23 cellular contexts compared by ENCODE assay signal in the genomic region with DNA sequence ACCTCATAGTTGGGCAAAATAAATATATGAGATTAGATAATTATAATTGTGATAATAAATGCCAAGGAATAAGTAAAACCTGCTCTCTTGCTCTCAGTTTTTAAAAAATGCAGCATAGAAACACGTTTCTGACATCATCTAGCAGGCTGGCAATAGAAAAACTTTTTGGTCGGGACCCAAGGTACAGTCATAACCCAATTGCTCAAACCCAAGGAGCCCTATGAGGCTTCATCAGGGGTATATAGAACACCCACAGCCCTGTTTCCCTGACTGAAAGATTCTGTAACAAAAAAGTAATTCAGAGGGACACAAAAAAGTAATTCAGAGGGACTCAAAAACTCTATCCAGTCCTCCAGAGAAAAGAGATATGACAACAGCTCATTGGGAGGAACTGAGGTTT. TPM values are rescaled to one million over a fixed set of nuclear protein-coding genes. Genes with fewer than 3 reads are reported as not detected.
"Had no signal": no experiment of that assay in that cellular context is flagged by ENCODE, and none has a peak within 500 bp of the region (broad histone marks: within the 10 kb centered on the region; RNA-seq: fewer than 3 reads in every experiment).

No MANE protein-coding gene starts in this region.

- H3K4me1 ChIP-seq: neural progenitor cell had no signal

- ATAC-seq: foreskin keratinocyte; left ventricle myocardium superior; naive thymus-derived CD8-positive, alpha-beta T cell; stimulated activated naive B cell treated with anti-CD40 and anti-IgM and Interleukin-4, amounts not matched to agents 10 μg/mL and 1 μg/mL and 100 μg/mL, for 72 hours had no signal

- H3K9ac ChIP-seq: neural progenitor cell had no signal

- H3K9me3 Mint-ChIP-seq: activated CD4-positive, alpha-beta memory T cell treated with anti-CD3 and anti-CD28 coated beads for 36 hours; activated naive CD8-positive, alpha-beta T cell treated with anti-CD3 and anti-CD28 coated beads for 36 hours; mesothelial cell of epicardium; neural progenitor cell had no signal

- H3K27ac Mint-ChIP-seq: activated CD4-positive, alpha-beta memory T cell treated with anti-CD3 and anti-CD28 coated beads for 36 hours; activated naive CD8-positive, alpha-beta T cell treated with anti-CD3 and anti-CD28 coated beads for 36 hours; mesothelial cell of epicardium; naive thymus-derived CD8-positive, alpha-beta T cell; neural progenitor cell; progenitor cell of endocrine pancreas; stimulated activated naive B cell treated with anti-CD40 and anti-IgM and Interleukin-4, amounts not matched to agents 10 μg/mL and 1 μg/mL and 100 μg/mL, for 72 hours had no signal

- H3K4me1 Mint-ChIP-seq: activated naive CD8-positive, alpha-beta T cell treated with anti-CD3 and anti-CD28 coated beads for 36 hours had no signal

- H2AFZ ChIP-seq: hepatocyte, neural progenitor cell had no signal

- H3K4me2 ChIP-seq: hepatocyte, neural progenitor cell had no signal

- H3K36me3 Mint-ChIP-seq: activated CD4-positive, alpha-beta memory T cell treated with anti-CD3 and anti-CD28 coated beads for 36 hours; activated naive CD8-positive, alpha-beta T cell treated with anti-CD3 and anti-CD28 coated beads for 36 hours; mesothelial cell of epicardium; naive thymus-derived CD8-positive, alpha-beta T cell; neural progenitor cell; stimulated activated naive B cell treated with anti-CD40 and anti-IgM and Interleukin-4, amounts not matched to agents 10 μg/mL and 1 μg/mL and 100 μg/mL, for 72 hours had no signal

- H3K36me3 ChIP-seq: neural progenitor cell had no signal

- H3K27me3 ChIP-seq: foreskin keratinocyte had no signal

- H3K27ac ChIP-seq: coronary artery, epithelial cell of prostate, foreskin keratinocyte, hepatocyte, neural progenitor cell had no signal

- H3K79me2 ChIP-seq: hepatocyte had no signal

- FAIRE-seq: bronchial epithelial cell had no signal

- H3K4me3 Mint-ChIP-seq: activated CD4-positive, alpha-beta memory T cell treated with anti-CD3 and anti-CD28 coated beads for 36 hours; activated naive CD8-positive, alpha-beta T cell treated with anti-CD3 and anti-CD28 coated beads for 36 hours; mesothelial cell of epicardium; naive thymus-derived CD8-positive, alpha-beta T cell; neural progenitor cell; stimulated activated naive B cell treated with anti-CD40 and anti-IgM and Interleukin-4, amounts not matched to agents 10 μg/mL and 1 μg/mL and 100 μg/mL, for 72 hours had no signal

- H3K4me3 ChIP-seq: coronary artery, hepatocyte, neural progenitor cell had no signal

- DNase-seq: activated CD4-positive, alpha-beta memory T cell treated with anti-CD3 and anti-CD28 coated beads for 36 hours; activated CD4-positive, alpha-beta T cell treated with anti-CD3 and anti-CD28 coated beads for 48 hours; activated naive CD4-positive, alpha-beta T cell treated with Interleukin-2 at 50 U/mL for 16 hours; activated naive CD8-positive, alpha-beta T cell treated with anti-CD3 and anti-CD28 coated beads for 36 hours; activated T-cell treated with anti-CD3 and anti-CD28 coated beads, Interleukin-2, amount 50 U/mL, for 48 hours; cerebellar nuclear complex; foreskin keratinocyte; kidney glomerular epithelial cell; left ventricle myocardium superior; mammary epithelial cell; naive thymus-derived CD8-positive, alpha-beta T cell; retina; stimulated activated CD4-positive, alpha-beta T cell treated with anti-CD3 and anti-CD28 coated beads, Interleukin-2, amount 100 ng/mL, for 48 hours; stimulated activated CD8-positive, alpha-beta memory T cell treated with anti-CD3 and anti-CD28 coated beads, Interleukin-4, amount 100 ng/mL, for 48 hours; stimulated activated naive B cell treated with anti-CD40 and anti-IgM and Interleukin-4, amounts not matched to agents 10 μg/mL and 1 μg/mL and 100 μg/mL, for 72 hours; T-helper 2 cell had no signal

RNA-seq across cellular contexts. Expression of a gene that starts 3.8 kb away (rescaled TPM):
- total RNA-seq: activated CD4-positive, alpha-beta memory T cell treated with anti-CD3 and anti-CD28 coated beads for 36 hours; activated naive CD8-positive, alpha-beta T cell treated with anti-CD3 and anti-CD28 coated beads for 36 hours; bronchial epithelial cell; naive thymus-derived CD8-positive, alpha-beta T cell had no signal
